In genomic region chr22:46336119-46337078, GRCh38 we compare ENCODE assay signal across 8 cellular contexts. TPM values are rescaled to one million over a fixed set of nuclear protein-coding genes. Genes with fewer than 3 reads are reported as not detected.
DNase-seq lines count a peak whose midpoint lies in the region; ATAC-seq and TF ChIP-seq lines count a peak whose summit lies in the region.

No MANE protein-coding gene starts in this region.

- TF ChIP-seq POLR2A in transverse colon (IDR thresholded peaks at IDR 0.05), result no peak

- peak; percentile 16 for ATAC-seq in GM21381 (IDR thresholded peaks at IDR 0.05; ENCODE audit: unreplicated experiment)

- no peak for DNase-seq in AG04450 (ENCODE audit: low read depth, low spot score)
- peak; percentile 31 for DNase-seq in RPMI8226
- DNase-seq in ecto neural progenitor cell (ENCODE audit: low spot score), result peak; percentile 55
- DNase-seq in transverse colon, result peak; percentile 33
- no peak for DNase-seq in GM10266 (ENCODE audit: extremely low spot score)
- DNase-seq in NCI-H2081 treated with DMSO at 0.1 percent for 48 hours (lab: John Stamatoyannopoulos, UW), result no peak

- H3K9me3 ChIP-seq in AG04450 (ENCODE audit: control insufficient read depth, insufficient read depth, low read length), result no peaks in the 10 kb centered on the region; the same call in 1 of the 2 replicates
- H3K9me3 ChIP-seq in mononuclear cell (ENCODE audit: low read depth, low read length), result no peaks in the 10 kb centered on the region
- no peaks in the 10 kb centered on the region for H3K9me3 ChIP-seq in transverse colon

- intact Hi-C loops in transverse colon (cut with DNase I; ENCODE audit: low total_unique reads), result no loop called here

- H3K27ac ChIP-seq in AG04450 (ENCODE audit: low read depth, low read length), result no peak overlapping the region
- peak overlapping the region; percentile 84 to 92 (median 90) for H3K27ac ChIP-seq in transverse colon

- no peak for TF ChIP-seq EP300 in transverse colon (IDR thresholded peaks at IDR 0.05; ENCODE audit: low read depth)

- H3K27me3 ChIP-seq in AG04450 (ENCODE audit: control insufficient read depth, insufficient read depth, low read length), result no peaks in the 10 kb centered on the region
- no peaks in the 10 kb centered on the region for H3K27me3 ChIP-seq in mononuclear cell (ENCODE audit: insufficient read depth, low read length)
- H3K27me3 ChIP-seq in transverse colon, result no peaks in the 10 kb centered on the region

- whole genome bisulfite sequencing in transverse colon (ENCODE audit: low coverage in 1 of 2), 2 donors, result 9 to 13% methylated on average over 7 to 32 of the region's 42 CpGs

- peaks cover 0 to 26% (median 10%) of the 10 kb centered on the region in 4 donors for H3K36me3 ChIP-seq in transverse colon

- CTCF ChIA-PET in AG04450 (lab: Charles Lee), result interaction anchor here (0.7 kb wide), 1 partner anchor 46 kb away, joined by 3 read pairs; no protein-coding TSS in a partner anchor

- POLR2A ChIA-PET in AG04450 (lab: Yijun Ruan, JAX), result interaction anchor here (0.6 kb wide), 1 partner anchor 107 kb away, joined by 7 read pairs; no protein-coding TSS in a partner anchor

- in situ Hi-C loops in transverse colon (cut with MboI; ENCODE audit: low pct_ligation_motif_present in 1 of 4, low pct_unique_long_range_greater_than_20kb in 1 of 4, low sequenced_read_pairs in 3 of 4), result no loop called here

- H3K4me3 ChIP-seq in AG04450 (ENCODE audit: low read depth, low read length) (peak overlapping the region; percentile 96), mononuclear cell (ENCODE audit: low read length) (peak overlapping the region; percentile 63), transverse colon (peak overlapping the region; percentile 72 to 93 (median 82))

- H3K4me1 ChIP-seq in mononuclear cell (ENCODE audit: insufficient read depth, low read length), result peaks cover 9% of the 10 kb centered on the region
- peaks cover 7 to 15% (median 10%) of the 10 kb centered on the region in 4 donors for H3K4me1 ChIP-seq in transverse colon

- TF ChIP-seq CTCF in AG04450 (IDR thresholded peaks at IDR 0.05; ENCODE audit: low read depth, low read length) (no peak), transverse colon (IDR thresholded peaks at IDR 0.05) (no peak), GM10266 (IDR thresholded peaks at IDR 0.05; ENCODE audit: control insufficient read depth, insufficient read depth, low read depth, missing control alignments) (no peak)

RNA-seq across cellular contexts. Expression of gene TRMU, which starts 0.9 kb away (rescaled TPM):
- polyA plus RNA-seq in AG04450 (2011; rRNA removed), result 19.7 and 23.7 TPM in 2 replicates
- polyA minus RNA-seq in AG04450 (2011; rRNA and poly(A)+ RNA removed), result 20.7 TPM in 2 replicates
- total RNA-seq in mononuclear cell, result 26.0 TPM
- 10 to 100 TPM; 33.7 to 90.0 (median 38.5) TPM for total RNA-seq in transverse colon

RNA-seq across cellular contexts. Expression of gene GTSE1, which starts 39.7 kb away (rescaled TPM):
- polyA plus RNA-seq in AG04450 (2011; rRNA removed), result 3.6 and 4.0 TPM in 2 replicates
- polyA minus RNA-seq in AG04450 (2011; rRNA and poly(A)+ RNA removed), result 3.0 and 3.9 TPM in 2 replicates
- 0.52 TPM for total RNA-seq in mononuclear cell
- total RNA-seq in transverse colon, result 1 to 10 TPM in 2 of 4 donors, under 1 TPM in 1, not detected in 1; 1.00 to 3.0 (median 1.2) TPM

Comparison
In these comparisons a context has a peak if more than half of its experiments do, and no peak if none do; other contexts are left out.
1. DNase-seq: peak in RPMI8226 (single experiment), ecto neural progenitor cell (single experiment) and transverse colon (single experiment); none in AG04450 (single experiment), GM10266 (single experiment) and NCI-H2081 treated with DMSO at 0.1 percent for 48 hours (single experiment).
2. Peak in every context shown above with its lines, with median percentiles within 50 percentile points of each other: H3K4me3 ChIP-seq.